In genomic region chr1:35623832-35624231, GRCh38 we compare ENCODE assay signal across 1 cellular context.
TF ChIP-seq lines count a peak whose summit lies in the region.

No MANE protein-coding gene starts in this region.

TF ChIP-seq in WTC11, 78 proteins besides CTCF, POLR2A, EP300 and RAD21 (continued from another document):
- TF ChIP-seq, protein P1, sequence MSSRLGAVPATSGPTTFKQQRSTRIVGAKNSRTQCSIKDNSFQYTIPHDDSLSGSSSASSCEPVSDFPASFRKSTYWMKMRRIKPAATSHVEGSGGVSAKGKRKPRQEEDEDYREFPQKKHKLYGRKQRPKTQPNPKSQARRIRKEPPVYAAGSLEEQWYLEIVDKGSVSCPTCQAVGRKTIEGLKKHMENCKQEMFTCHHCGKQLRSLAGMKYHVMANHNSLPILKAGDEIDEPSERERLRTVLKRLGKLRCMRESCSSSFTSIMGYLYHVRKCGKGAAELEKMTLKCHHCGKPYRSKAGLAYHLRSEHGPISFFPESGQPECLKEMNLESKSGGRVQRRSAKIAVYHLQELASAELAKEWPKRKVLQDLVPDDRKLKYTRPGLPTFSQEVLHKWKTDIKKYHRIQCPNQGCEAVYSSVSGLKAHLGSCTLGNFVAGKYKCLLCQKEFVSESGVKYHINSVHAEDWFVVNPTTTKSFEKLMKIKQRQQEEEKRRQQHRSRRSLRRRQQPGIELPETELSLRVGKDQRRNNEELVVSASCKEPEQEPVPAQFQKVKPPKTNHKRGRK (CRISPR knock-in tag; IDR thresholded peaks at IDR 0.05; ENCODE audit: borderline replicate concordance) = no peak
- TF ChIP-seq ZSCAN18 (CRISPR knock-in tag; IDR thresholded peaks at IDR 0.05) = no peak
- TF ChIP-seq GABPB1 (CRISPR knock-in tag; IDR thresholded peaks at IDR 0.05) = no peak
- no peak for TF ChIP-seq PREB (CRISPR knock-in tag; IDR thresholded peaks at IDR 0.05; ENCODE audit: borderline replicate concordance)
